ENCODE assay signal across 16 cellular contexts in genomic region chr2:110818767-110819481, GRCh38.
DNase-seq lines count a peak whose midpoint lies in the region; ATAC-seq and TF ChIP-seq lines count a peak whose summit lies in the region.
"Had no signal": no experiment of that assay in that cellular context is flagged by ENCODE, and none has a peak within 500 bp of the region (broad histone marks: within the 10 kb centered on the region; RNA-seq: fewer than 3 reads in every experiment).

No MANE protein-coding gene starts in this region.

- no peaks in the 10 kb centered on the region; the same call in 1 of the 2 replicates for H3K79me2 ChIP-seq in GM23338 (replicated peaks; ENCODE audit: insufficient read depth)

- no peak overlapping the region for H2AFZ ChIP-seq in GM23338

- peaks cover 9% of the 10 kb centered on the region; the same call in 2 of the 3 replicates for H3K9me3 Mint-ChIP-seq in GM23338

- no peaks in the 10 kb centered on the region for H3F3A ChIP-seq in GM23338 (replicated peaks; ENCODE audit: low read depth)

- H3K27ac ChIP-seq in GM23338 (ENCODE audit: low read depth), result no peak overlapping the region
- H3K27ac ChIP-seq: breast epithelium, C4-2B, Peyer's patch, skin epidermis had no signal

- no peak overlapping the region for H3K4me2 ChIP-seq in GM23338

- H4K20me1 ChIP-seq in GM23338 (replicated peaks; ENCODE audit: insufficient read depth), result no peaks in the 10 kb centered on the region

- DNase-seq in CD1c-positive myeloid dendritic cell (ENCODE audit: extremely low spot score) (peak; percentile 3), GM23338 (ENCODE audit: low spot score) (peak; percentile 51), SK-MEL-5 (ENCODE audit: low read depth, low spot score) (peak; percentile 23), islet precursor cell (peak; percentile 25), HuH-7 (ENCODE audit: low spot score) (no peak)
- DNase-seq: activated CD4-positive, alpha-beta memory T cell treated with anti-CD3 and anti-CD28 coated beads for 36 hours; activated gamma-delta T cell treated with Interleukin-2 at 50 U/mL for 16 hours; head of caudate nucleus; Peyer's patch had no signal

- ATAC-seq in GM23338 (peak; percentile 41; the same call in 2 of the 3 replicates), GM21786 (IDR thresholded peaks at IDR 0.05; ENCODE audit: unreplicated experiment) (no peak), GM21528 (IDR thresholded peaks at IDR 0.05; ENCODE audit: low FRiP score, unreplicated experiment) (no peak), HG03280 (IDR thresholded peaks at IDR 0.05; ENCODE audit: unreplicated experiment) (no peak)
- ATAC-seq: left lobe of liver had no signal

- H3K27me3 Mint-ChIP-seq in GM23338 (ENCODE audit: insufficient read depth, low read depth, poor library complexity), result peaks cover 5% of the 10 kb centered on the region

- H3K27me3 ChIP-seq in GM23338 (ENCODE audit: insufficient read depth), result no peaks in the 10 kb centered on the region
- H3K27me3 ChIP-seq: breast epithelium, Peyer's patch had no signal

- no peak overlapping the region for H3K27ac Mint-ChIP-seq in GM23338
- H3K27ac Mint-ChIP-seq: activated CD4-positive, alpha-beta memory T cell treated with anti-CD3 and anti-CD28 coated beads for 36 hours had no signal

- H3K4me3 ChIP-seq in GM23338, result no peak overlapping the region
- H3K4me3 ChIP-seq: breast epithelium, Peyer's patch, skin epidermis had no signal

- H3K9me2 ChIP-seq in GM23338 (ENCODE audit: insufficient read depth), result peaks cover 9% of the 10 kb centered on the region; the same call in 1 of the 2 replicates

- TF ChIP-seq CTCF in GM23338 (conservative IDR thresholded peaks at IDR 0.05; ENCODE audit: low read depth in 2 of 2), result peak; percentile 30 to 42; a peak in 2 of 4 replicates

- in situ Hi-C loops in SK-MEL-5 (cut with HindIII; ENCODE audit: low pct_unique_long_range_greater_than_20kb, low sequenced_read_pairs), result no loop called here

- H3K4me3 Mint-ChIP-seq in GM23338, result no peak overlapping the region
- H3K4me3 Mint-ChIP-seq: activated CD4-positive, alpha-beta memory T cell treated with anti-CD3 and anti-CD28 coated beads for 36 hours had no signal

- H3K4me1 Mint-ChIP-seq in GM23338, result no peaks in the 10 kb centered on the region

- no peaks in the 10 kb centered on the region for H3K4me1 ChIP-seq in GM23338 (ENCODE audit: insufficient read depth)
- H3K4me1 ChIP-seq: breast epithelium, Peyer's patch had no signal

- peaks cover 17% of the 10 kb centered on the region for H3K36me3 Mint-ChIP-seq in GM23338 (ENCODE audit: low read depth)

- H3K36me3 ChIP-seq in GM23338 (ENCODE audit: insufficient read depth), result 0 out of 2 replicates have a peak, but pooled peaks cover 7% of the 10 kb centered on the region
- H3K36me3 ChIP-seq: breast epithelium, Peyer's patch had no signal

TF ChIP-seq in GM23338, 12 proteins besides CTCF, POLR2A, EP300 and RAD21 (continues in another document):
- TF ChIP-seq REST (IDR thresholded peaks at IDR 0.05; ENCODE audit: unreplicated experiment), result no peak
- TF ChIP-seq ZNF331 (CRISPR knock-in tag; IDR thresholded peaks at IDR 0.05; ENCODE audit: low read depth), result no peak
- TF ChIP-seq EZH2 (IDR thresholded peaks at IDR 0.05; ENCODE audit: low read depth, unreplicated experiment), result no peak
- no peak for TF ChIP-seq EZH2phosphoT487 (IDR thresholded peaks at IDR 0.05; ENCODE audit: unreplicated experiment)
- no peak for TF ChIP-seq ZNF462 (CRISPR knock-in tag; IDR thresholded peaks at IDR 0.05)
- TF ChIP-seq, protein P1, sequence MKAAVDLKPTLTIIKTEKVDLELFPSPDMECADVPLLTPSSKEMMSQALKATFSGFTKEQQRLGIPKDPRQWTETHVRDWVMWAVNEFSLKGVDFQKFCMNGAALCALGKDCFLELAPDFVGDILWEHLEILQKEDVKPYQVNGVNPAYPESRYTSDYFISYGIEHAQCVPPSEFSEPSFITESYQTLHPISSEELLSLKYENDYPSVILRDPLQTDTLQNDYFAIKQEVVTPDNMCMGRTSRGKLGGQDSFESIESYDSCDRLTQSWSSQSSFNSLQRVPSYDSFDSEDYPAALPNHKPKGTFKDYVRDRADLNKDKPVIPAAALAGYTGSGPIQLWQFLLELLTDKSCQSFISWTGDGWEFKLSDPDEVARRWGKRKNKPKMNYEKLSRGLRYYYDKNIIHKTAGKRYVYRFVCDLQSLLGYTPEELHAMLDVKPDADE (IDR thresholded peaks at IDR 0.05), result no peak
- TF ChIP-seq STAT1 (IDR thresholded peaks at IDR 0.05; ENCODE audit: unreplicated experiment), result no peak
- no peak for TF ChIP-seq CREB1 (CRISPR knock-in tag; IDR thresholded peaks at IDR 0.05; ENCODE audit: low read depth)
